Comparison of ENCODE assay signal across 8 cellular contexts in genomic region chr17:8435245-8436168, GRCh38. TPM values are rescaled to one million over a fixed set of nuclear protein-coding genes. Genes with fewer than 3 reads are reported as not detected.
A peak's percentile ranks its signal among the peaks of the same experiment; 100 is the strongest.
DNase-seq lines count a peak whose midpoint lies in the region; ATAC-seq and TF ChIP-seq lines count a peak whose summit lies in the region.

A gene with protein sequence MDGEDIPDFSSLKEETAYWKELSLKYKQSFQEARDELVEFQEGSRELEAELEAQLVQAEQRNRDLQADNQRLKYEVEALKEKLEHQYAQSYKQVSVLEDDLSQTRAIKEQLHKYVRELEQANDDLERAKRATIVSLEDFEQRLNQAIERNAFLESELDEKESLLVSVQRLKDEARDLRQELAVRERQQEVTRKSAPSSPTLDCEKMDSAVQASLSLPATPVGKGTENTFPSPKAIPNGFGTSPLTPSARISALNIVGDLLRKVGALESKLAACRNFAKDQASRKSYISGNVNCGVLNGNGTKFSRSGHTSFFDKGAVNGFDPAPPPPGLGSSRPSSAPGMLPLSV (plus strand): TSS chr17:8435884. CDS start chr17:8444272, 8,388 bp downstream.

- no peaks in the 10 kb centered on the region for H3K4me1 ChIP-seq in prostate gland (replicated peaks)

- intact Hi-C loops in left ventricle myocardium superior (cut with micrococcal nuclease) (no loop called here), prostate gland (cut with DNase I) (loop anchor here (2.0 to 5.0 kb wide), 2 partner anchors 58 to 195 kb away; partner anchors contain the start of genes KRABD2 and MYH10)

- H3K4me3 ChIP-seq in prostate gland: peak within 1 kb of the TSS; percentile 89 to 99

- DNase-seq in NCI-H187 treated with DMSO at 0.1 percent for 48 hours (lab: John Stamatoyannopoulos, UW): peak; percentile 41
- DNase-seq in T-helper 2 cell: peak; percentile 97 to 99 (median 98)
- DNase-seq in left ventricle myocardium superior: peak; percentile 100
- DNase-seq in prostate gland (ENCODE audit: low spot score): peak; percentile 98
- peak; percentile 99 for DNase-seq in ureter (ENCODE audit: low spot score)

- no peaks in the 10 kb centered on the region for H3K27me3 ChIP-seq in prostate gland (replicated peaks; ENCODE audit: insufficient read depth)

- H3K27ac ChIP-seq in angular gyrus (ENCODE audit: low read depth, low read length) (peak within 1 kb of the TSS; percentile 97), prostate gland (peak within 1 kb of the TSS; percentile 99 to 100)

- H3K36me3 ChIP-seq in prostate gland: no peaks in the 10 kb centered on the region

- ATAC-seq in GM18505 (IDR thresholded peaks at IDR 0.05; ENCODE audit: unreplicated experiment) (peak; percentile 96), HG02970 (IDR thresholded peaks at IDR 0.05; ENCODE audit: low FRiP score, unreplicated experiment) (peak; percentile 96), left ventricle myocardium superior (peak; percentile 97)

- 3% methylated on average over 40 of the region's 68 CpGs for WGBS in prostate gland

- TF ChIP-seq CTCF in prostate gland (IDR thresholded peaks at IDR 0.05): no peak

- TF ChIP-seq POLR2A in GM18505 (IDR thresholded peaks at IDR 0.05; ENCODE audit: borderline replicate concordance, extremely low read depth, insufficient read depth, insufficient read length) (peak; percentile 93), prostate gland (IDR thresholded peaks at IDR 0.05) (peak; percentile 100)

- no peaks in the 10 kb centered on the region for H3K9me3 ChIP-seq in prostate gland

RNA-seq across cellular contexts. Expression of the gene that starts here (rescaled TPM):
- total RNA-seq in left ventricle myocardium superior: 25.5 TPM
- 10 to 100 TPM; 32.5 to 62.2 TPM for total RNA-seq in prostate gland
- 84.5 TPM for total RNA-seq in ureter

Comparison
In these comparisons a context has a peak if more than half of its experiments do, and no peak if none do; other contexts are left out.
1. Peak in every context shown above with its lines: DNase-seq, ATAC-seq, H3K4me3 ChIP-seq and H3K27ac ChIP-seq.
2. DNase-seq: peak in every context shown above with its lines; median percentile 100 in left ventricle myocardium superior; 99 in ureter; 98 in T-helper 2 cell; 98 in prostate gland; 41 in NCI-H187 treated with DMSO at 0.1 percent for 48 hours.